ENCODE assay signal across 8 cellular contexts in genomic region chr20:49385471-49385870, GRCh38.
DNase-seq lines count a peak whose midpoint lies in the region; ATAC-seq and TF ChIP-seq lines count a peak whose summit lies in the region.

No MANE protein-coding gene starts in this region.

- H3K9me2 ChIP-seq in hepatocyte (replicated peaks; ENCODE audit: insufficient read depth): no peaks in the 10 kb centered on the region

- ATAC-seq in HG02623 (IDR thresholded peaks at IDR 0.05; ENCODE audit: unreplicated experiment) (no peak), HG03196 (IDR thresholded peaks at IDR 0.05; ENCODE audit: unreplicated experiment) (no peak)

- H3K27me3 ChIP-seq in hepatocyte: no peaks in the 10 kb centered on the region

- no peak for TF ChIP-seq CTCF in hepatocyte (IDR thresholded peaks at IDR 0.05; ENCODE audit: poor library complexity)

- H3K4me1 ChIP-seq in hepatocyte (ENCODE audit: insufficient read depth): no peaks in the 10 kb centered on the region

- no peak overlapping the region for H3K27ac ChIP-seq in hepatocyte

- DNase-seq in DMS153 (lab: John Stamatoyannopoulos, UW): peak; percentile 57
- peak; percentile 38 for DNase-seq in HT1080 (ENCODE audit: low read depth)
- DNase-seq in SK-N-DZ (ENCODE audit: low spot score): peak; percentile 88
- peak; percentile 33 for DNase-seq in hepatocyte (ENCODE audit: low spot score)
- no peak for DNase-seq in midbrain (lab: John Stamatoyannopoulos, UW)
- no peak for DNase-seq in amniotic stem cell (lab: John Stamatoyannopoulos, UW)

- 85% methylated on average over 1 of the region's 1 CpG for WGBS in hepatocyte (ENCODE audit: low lambda C conversion rate, missing lambda C conversion rate)

- no peaks in the 10 kb centered on the region for H3K9me3 ChIP-seq in hepatocyte (ENCODE audit: low read depth)

- no peaks in the 10 kb centered on the region for H4K20me1 ChIP-seq in hepatocyte (ENCODE audit: insufficient read depth, poor library complexity, severe bottlenecking)

- H3K4me3 ChIP-seq in hepatocyte: no peak overlapping the region

- H3K4me2 ChIP-seq in hepatocyte: no peak overlapping the region

- H2AFZ ChIP-seq in hepatocyte: no peak overlapping the region

- no peaks in the 10 kb centered on the region for H3K79me2 ChIP-seq in hepatocyte

- H3K36me3 ChIP-seq in hepatocyte (replicated peaks; ENCODE audit: insufficient read depth, low read depth): no peaks in the 10 kb centered on the region

Comparison
In these comparisons a context has a peak if more than half of its experiments do, and no peak if none do; other contexts are left out.
1. DNase-seq: peak in DMS153 (single experiment), HT1080 (single experiment), SK-N-DZ (single experiment) and hepatocyte (single experiment); none in midbrain (single experiment) and amniotic stem cell (single experiment).